ENCODE assay signal across 15 cellular contexts in genomic region chr2:8135051-8135675, GRCh38.
DNase-seq lines count a peak whose midpoint lies in the region; ATAC-seq and TF ChIP-seq lines count a peak whose summit lies in the region.
"Had no signal": no experiment of that assay in that cellular context is flagged by ENCODE, and none has a peak within 500 bp of the region (broad histone marks: within the 10 kb centered on the region; RNA-seq: fewer than 3 reads in every experiment).

No MANE protein-coding gene starts in this region.

- no peaks in the 10 kb centered on the region for H3K27me3 Mint-ChIP-seq in natural killer cell (ENCODE audit: low read depth in 2 of 2)
- H3K27me3 Mint-ChIP-seq: activated CD4-positive, alpha-beta memory T cell treated with anti-CD3 and anti-CD28 coated beads, Interleukin-2, amount 10 ng/mL, durations not matched to agents 7 days and 5 days; stimulated activated naive CD8-positive, alpha-beta T cell treated with anti-CD3 and anti-CD28 coated beads, Interleukin-15, Interleukin-2, amounts not matched to agents 100 ng/mL and 50 ng/mL, for 24 hours had no signal

- peaks cover 0 to 2% of the 10 kb centered on the region in 2 donors for H3K9me3 Mint-ChIP-seq in natural killer cell

- H3K36me3 ChIP-seq in Loucy (ENCODE audit: insufficient read depth, low read length) (no peaks in the 10 kb centered on the region), gastrocnemius medialis (no peaks in the 10 kb centered on the region), gastroesophageal sphincter (no peaks in the 10 kb centered on the region)

- peak overlapping the region; percentile 81 for H2AFZ ChIP-seq in Loucy (ENCODE audit: low read length)

- H3F3A ChIP-seq in Loucy (ENCODE audit: low read depth): no peaks in the 10 kb centered on the region

- no peaks in the 10 kb centered on the region for H4K20me1 ChIP-seq in Loucy (ENCODE audit: insufficient read depth, low read length, poor library complexity, severe bottlenecking)

- H3K36me3 Mint-ChIP-seq in natural killer cell: no peaks in the 10 kb centered on the region
- H3K36me3 Mint-ChIP-seq: CD4-positive, CD25-positive, alpha-beta regulatory T cell had no signal

- no peak for TF ChIP-seq EP300 in gastroesophageal sphincter (IDR thresholded peaks at IDR 0.05)

- H3K4me3 Mint-ChIP-seq in natural killer cell: no peak overlapping the region
- H3K4me3 Mint-ChIP-seq: activated CD4-positive, alpha-beta memory T cell treated with anti-CD3 and anti-CD28 coated beads, Interleukin-2, amount 10 ng/mL, durations not matched to agents 7 days and 5 days; CD4-positive, CD25-positive, alpha-beta regulatory T cell; stimulated activated naive CD8-positive, alpha-beta T cell treated with anti-CD3 and anti-CD28 coated beads, Interleukin-15, Interleukin-2, amounts not matched to agents 100 ng/mL and 50 ng/mL, for 24 hours had no signal

- TF ChIP-seq POLR2A in gastrocnemius medialis (IDR thresholded peaks at IDR 0.05) (no peak), gastroesophageal sphincter (IDR thresholded peaks at IDR 0.05) (no peak)

- H3K79me2 ChIP-seq in Loucy (ENCODE audit: insufficient read depth, low read length): no peaks in the 10 kb centered on the region

- H3K27ac Mint-ChIP-seq in natural killer cell: peak overlapping the region in 1 of 2 donors; percentile 44
- H3K27ac Mint-ChIP-seq: activated CD4-positive, alpha-beta memory T cell treated with anti-CD3 and anti-CD28 coated beads, Interleukin-2, amount 10 ng/mL, durations not matched to agents 7 days and 5 days; activated T-helper 2 cell treated with anti-CD3 and anti-CD28 coated beads, Interferon-gamma antibody, Interleukin-2, Interleukin-4, amounts not matched to agents 10 μg/mL and 5 μg/mL and 100 μg/mL, durations not matched to agents 14 hours and 24 hours and 36 hours; CD4-positive, CD25-positive, alpha-beta regulatory T cell; stimulated activated naive CD8-positive, alpha-beta T cell treated with anti-CD3 and anti-CD28 coated beads, Interleukin-15, Interleukin-2, amounts not matched to agents 100 ng/mL and 50 ng/mL, for 24 hours had no signal

- peaks cover 47% of the 10 kb centered on the region in 2 donors for H3K4me1 Mint-ChIP-seq in natural killer cell
- H3K4me1 Mint-ChIP-seq: CD4-positive, CD25-positive, alpha-beta regulatory T cell had no signal

- DNase-seq in NOMO-1 treated with DMSO at 0.1 percent for 48 hours (lab: John Stamatoyannopoulos, UW; ENCODE audit: unreplicated experiment) (peak; percentile 26), left cardiac atrium (peak; percentile 39), gastrocnemius medialis (no peak), natural killer cell (no peak), kidney glomerular epithelial cell (lab: John Stamatoyannopoulos, UW) (no peak)
- DNase-seq: activated CD4-positive, alpha-beta memory T cell treated with anti-CD3 and anti-CD28 coated beads, Interleukin-2, amount 10 ng/mL, durations not matched to agents 7 days and 5 days; CD4-positive, CD25-positive, alpha-beta regulatory T cell; dorsolateral prefrontal cortex; PC-3 had no signal

- no peak overlapping the region for H3K9ac ChIP-seq in Loucy (ENCODE audit: low read depth, low read length, poor library complexity, severe bottlenecking)

- ATAC-seq in left cardiac atrium: peak in 1 of 2 donors; percentile 38
- ATAC-seq in gastrocnemius medialis: peak in 1 of 2 donors; percentile 20
- no peak for ATAC-seq in HG02623 (IDR thresholded peaks at IDR 0.05; ENCODE audit: unreplicated experiment)
- ATAC-seq in natural killer cell: no peak
- ATAC-seq in gastroesophageal sphincter: no peak
- ATAC-seq: PC-3, sciatic nerve had no signal

- in situ Hi-C loops in gastrocnemius medialis (cut with MboI; ENCODE audit: low sequenced_read_pairs in 4 of 4): no loop called here

- H3K27ac ChIP-seq in gastrocnemius medialis: peak overlapping the region; percentile 49 to 68 (median 58)
- H3K27ac ChIP-seq in gastroesophageal sphincter: peak overlapping the region in 2 of 4 donors; percentile 14 to 57
- H3K27ac ChIP-seq: dorsolateral prefrontal cortex had no signal

- H3K9me3 ChIP-seq in Loucy (ENCODE audit: insufficient read depth, low read depth, low read length) (no peaks in the 10 kb centered on the region), gastrocnemius medialis (no peaks in the 10 kb centered on the region), gastroesophageal sphincter (no peaks in the 10 kb centered on the region)

- H3K27me3 ChIP-seq in Loucy (ENCODE audit: insufficient read depth, low read length, poor library complexity, severe bottlenecking): no peaks in the 10 kb centered on the region
- H3K27me3 ChIP-seq in gastrocnemius medialis: no peaks in the 10 kb centered on the region
- no peaks in the 10 kb centered on the region for H3K27me3 ChIP-seq in gastroesophageal sphincter

- intact Hi-C loops in left cardiac atrium (cut with DNase I): no loop called here
- intact Hi-C loops in gastrocnemius medialis (cut with DNase I; ENCODE audit: low total_unique reads): no loop called here
- intact Hi-C loops in natural killer cell (cut with micrococcal nuclease): no loop called here

- H3K4me1 ChIP-seq in Loucy (ENCODE audit: insufficient read depth, low read length, poor library complexity, severe bottlenecking): peaks cover 45% of the 10 kb centered on the region
- H3K4me1 ChIP-seq in gastrocnemius medialis: peaks cover 0 to 5% of the 10 kb centered on the region in 2 donors
- peaks cover 0 to 19% (median 0%) of the 10 kb centered on the region in 3 donors for H3K4me1 ChIP-seq in gastroesophageal sphincter

- no peak overlapping the region for H3K4me3 ChIP-seq in Loucy (ENCODE audit: low read length, poor library complexity, severe bottlenecking)
- no peak overlapping the region for H3K4me3 ChIP-seq in gastrocnemius medialis
- no peak overlapping the region for H3K4me3 ChIP-seq in gastroesophageal sphincter
- H3K4me3 ChIP-seq: dorsolateral prefrontal cortex had no signal

- H3K4me2 ChIP-seq in Loucy (ENCODE audit: low read depth, low read length, poor library complexity, severe bottlenecking): peak overlapping the region; percentile 0

- 30% methylated on average over 13 of the region's 13 CpGs for WGBS in gastroesophageal sphincter (ENCODE audit: low coverage in 1 of 2), 2 donors

- TF ChIP-seq CTCF in Loucy (conservative IDR thresholded peaks at IDR 0.05; ENCODE audit: low read length) (no peak), gastrocnemius medialis (IDR thresholded peaks at IDR 0.05 in 4 of 5, conservative IDR thresholded peaks at IDR 0.05 in 1 of 5) (no peak), natural killer cell (IDR thresholded peaks at IDR 0.05) (no peak), gastroesophageal sphincter (IDR thresholded peaks at IDR 0.05) (no peak)

- no peaks in the 10 kb centered on the region for H3K9me2 ChIP-seq in Loucy (replicated peaks; ENCODE audit: low read depth, low read length)

Comparison
In these comparisons a context has a peak if more than half of its experiments do, and no peak if none do; other contexts are left out.
1. DNase-seq: peak in NOMO-1 treated with DMSO at 0.1 percent for 48 hours (single experiment) and left cardiac atrium (single experiment); none in gastrocnemius medialis (0 of 2), natural killer cell (single experiment) and kidney glomerular epithelial cell (single experiment).